Comparison of ENCODE assay signal across 27 cellular contexts in genomic region chr1:119440908-119441307, GRCh38. TPM values are rescaled to one million over a fixed set of nuclear protein-coding genes. Genes with fewer than 3 reads are reported as not detected.
"Had no signal": no experiment of that assay in that cellular context is flagged by ENCODE, and none has a peak within 500 bp of the region (broad histone marks: within the 10 kb centered on the region; RNA-seq: fewer than 3 reads in every experiment).

No MANE protein-coding gene starts in this region.

- H3K4me2 ChIP-seq: KMS-11 had no signal

- H3K9ac ChIP-seq: KMS-11 had no signal

- H3K36me3 ChIP-seq: ascending aorta, MG63, SJSA1 had no signal

- H3K27ac ChIP-seq: ascending aorta, body of pancreas, KMS-11, SJSA1 had no signal

- H3K9me3 Mint-ChIP-seq: activated B cell treated with CpG ODN at 0.5 μM for 24 hours; activated CD4-positive, alpha-beta T cell treated with anti-CD3 and anti-CD28 coated beads, Interleukin-2, amount 10 ng/mL, durations not matched to agents 24 days and 14 days; activated naive CD4-positive, alpha-beta T cell treated with anti-CD3 and anti-CD28 coated beads, Interleukin-2, amount 50 U/mL, for 72 hours; activated naive CD8-positive, alpha-beta T cell treated with anti-CD3 and anti-CD28 coated beads, Interleukin-2, amount 50 U/mL, for 24 hours; activated T-cell treated with anti-CD3 and anti-CD28 coated beads, Interleukin-2, amount 50 U/mL, for 4 hours; T-helper 1 cell treated with Interleukin-12 subunit alpha and Interleukin-12 subunit beta and Interleukin-4 antibody, amounts not matched to agents 30 μg/mL and 1 μg/mL, for 36 hours had no signal

- ATAC-seq: activated CD8-positive, alpha-beta memory T cell treated with anti-CD3 and anti-CD28 coated beads, Interleukin-2, amount 10 ng/mL, durations not matched to agents 7 days and 5 days; activated naive CD4-positive, alpha-beta T cell treated with anti-CD3 and anti-CD28 coated beads, Interleukin-2, amount 50 U/mL, for 72 hours; activated naive CD8-positive, alpha-beta T cell treated with anti-CD3 and anti-CD28 coated beads, Interleukin-2, amount 50 U/mL, for 24 hours; activated T-cell treated with anti-CD3 and anti-CD28 coated beads, Interleukin-2, amount 50 U/mL, for 4 hours; body of pancreas; PC-3 had no signal

- H3K27me3 ChIP-seq: ascending aorta, body of pancreas, SJSA1 had no signal

- H3K27ac Mint-ChIP-seq: activated B cell treated with CpG ODN at 0.5 μM for 24 hours; activated CD4-positive, alpha-beta T cell treated with anti-CD3 and anti-CD28 coated beads, Interleukin-2, amount 10 ng/mL, durations not matched to agents 24 days and 14 days; activated CD8-positive, alpha-beta memory T cell treated with anti-CD3 and anti-CD28 coated beads, Interleukin-2, amount 10 ng/mL, durations not matched to agents 7 days and 5 days; activated naive CD4-positive, alpha-beta T cell treated with anti-CD3 and anti-CD28 coated beads, Interleukin-2, amount 50 U/mL, for 72 hours; activated naive CD8-positive, alpha-beta T cell treated with anti-CD3 and anti-CD28 coated beads, Interleukin-2, amount 50 U/mL, for 24 hours; T-helper 1 cell treated with Interleukin-12 subunit alpha and Interleukin-12 subunit beta and Interleukin-4 antibody, amounts not matched to agents 30 μg/mL and 1 μg/mL, for 36 hours had no signal

- H3K4me3 Mint-ChIP-seq: activated B cell treated with CpG ODN at 0.5 μM for 24 hours; activated CD4-positive, alpha-beta T cell treated with anti-CD3 and anti-CD28 coated beads, Interleukin-2, amount 10 ng/mL, durations not matched to agents 24 days and 14 days; activated CD8-positive, alpha-beta memory T cell treated with anti-CD3 and anti-CD28 coated beads, Interleukin-2, amount 10 ng/mL, durations not matched to agents 7 days and 5 days; activated naive CD8-positive, alpha-beta T cell treated with anti-CD3 and anti-CD28 coated beads, Interleukin-2, amount 50 U/mL, for 24 hours; activated T-cell treated with anti-CD3 and anti-CD28 coated beads, Interleukin-2, amount 50 U/mL, for 4 hours; T-helper 1 cell treated with Interleukin-12 subunit alpha and Interleukin-12 subunit beta and Interleukin-4 antibody, amounts not matched to agents 30 μg/mL and 1 μg/mL, for 36 hours had no signal

- DNase-seq: activated B cell treated with CpG ODN at 0.5 μM for 24 hours; activated CD4-positive, alpha-beta T cell treated with anti-CD3 and anti-CD28 coated beads for 1 hour; activated CD4-positive, alpha-beta T cell treated with anti-CD3 and anti-CD28 coated beads, Interleukin-2, amount 10 ng/mL, durations not matched to agents 24 days and 14 days; activated CD4-positive, alpha-beta T cell treated with anti-CD3 and anti-CD28 coated beads, Interleukin-2, amount 50 U/mL, for 48 hours; activated CD8-positive, alpha-beta memory T cell treated with anti-CD3 and anti-CD28 coated beads, Interleukin-2, amount 10 ng/mL, durations not matched to agents 7 days and 5 days; activated effector memory CD4-positive, alpha-beta T cell treated with anti-CD3 and anti-CD28 coated beads, Interleukin-2, amount 50 U/mL, for 16 hours; activated naive CD4-positive, alpha-beta T cell treated with Interleukin-2 at 50 U/mL for 16 hours; activated naive CD8-positive, alpha-beta T cell treated with anti-CD3 and anti-CD28 coated beads, Interleukin-2, amount 50 U/mL, for 24 hours; activated T-cell treated with anti-CD3 and anti-CD28 coated beads, Interleukin-2, amount 50 U/mL, for 4 hours; amniotic stem cell; body of pancreas; central memory CD4-positive, alpha-beta T cell; MG63; MV-4-11; NCI-H1105; NCI-H1436; NCI-H187; NCI-H2081; NCI-H524; PC-3; SHP77 had no signal

- H3K4me3 ChIP-seq: ascending aorta, body of pancreas, MG63, SJSA1 had no signal

- H3K4me1 ChIP-seq: ascending aorta, body of pancreas, SJSA1 had no signal

- H3K36me3 Mint-ChIP-seq: activated CD8-positive, alpha-beta memory T cell treated with anti-CD3 and anti-CD28 coated beads, Interleukin-2, amount 10 ng/mL, durations not matched to agents 7 days and 5 days; activated naive CD4-positive, alpha-beta T cell treated with anti-CD3 and anti-CD28 coated beads, Interleukin-2, amount 50 U/mL, for 72 hours had no signal

- H3K27me3 Mint-ChIP-seq: activated B cell treated with CpG ODN at 0.5 μM for 24 hours had no signal

- H3K4me1 Mint-ChIP-seq: activated B cell treated with CpG ODN at 0.5 μM for 24 hours; activated CD4-positive, alpha-beta T cell treated with anti-CD3 and anti-CD28 coated beads, Interleukin-2, amount 10 ng/mL, durations not matched to agents 24 days and 14 days; activated CD8-positive, alpha-beta memory T cell treated with anti-CD3 and anti-CD28 coated beads, Interleukin-2, amount 10 ng/mL, durations not matched to agents 7 days and 5 days; activated naive CD8-positive, alpha-beta T cell treated with anti-CD3 and anti-CD28 coated beads, Interleukin-2, amount 50 U/mL, for 24 hours had no signal

- H3K9me3 ChIP-seq: ascending aorta, body of pancreas, MG63, SJSA1 had no signal

RNA-seq across cellular contexts. Expression of gene HSD3B2, which starts 26.0 kb away (rescaled TPM):
- total RNA-seq: activated B cell treated with CpG ODN at 0.5 μM for 24 hours; activated CD4-positive, alpha-beta T cell treated with anti-CD3 and anti-CD28 coated beads, Interleukin-2, amount 10 ng/mL, durations not matched to agents 24 days and 14 days; activated CD8-positive, alpha-beta memory T cell treated with anti-CD3 and anti-CD28 coated beads, Interleukin-2, amount 10 ng/mL, durations not matched to agents 7 days and 5 days; activated naive CD4-positive, alpha-beta T cell treated with anti-CD3 and anti-CD28 coated beads, Interleukin-2, amount 50 U/mL, for 72 hours; body of pancreas; bronchial epithelial cell; PC-3; SJSA1 had no signal
